ENCODE assay signal across 1 cellular context in the genomic region with DNA sequence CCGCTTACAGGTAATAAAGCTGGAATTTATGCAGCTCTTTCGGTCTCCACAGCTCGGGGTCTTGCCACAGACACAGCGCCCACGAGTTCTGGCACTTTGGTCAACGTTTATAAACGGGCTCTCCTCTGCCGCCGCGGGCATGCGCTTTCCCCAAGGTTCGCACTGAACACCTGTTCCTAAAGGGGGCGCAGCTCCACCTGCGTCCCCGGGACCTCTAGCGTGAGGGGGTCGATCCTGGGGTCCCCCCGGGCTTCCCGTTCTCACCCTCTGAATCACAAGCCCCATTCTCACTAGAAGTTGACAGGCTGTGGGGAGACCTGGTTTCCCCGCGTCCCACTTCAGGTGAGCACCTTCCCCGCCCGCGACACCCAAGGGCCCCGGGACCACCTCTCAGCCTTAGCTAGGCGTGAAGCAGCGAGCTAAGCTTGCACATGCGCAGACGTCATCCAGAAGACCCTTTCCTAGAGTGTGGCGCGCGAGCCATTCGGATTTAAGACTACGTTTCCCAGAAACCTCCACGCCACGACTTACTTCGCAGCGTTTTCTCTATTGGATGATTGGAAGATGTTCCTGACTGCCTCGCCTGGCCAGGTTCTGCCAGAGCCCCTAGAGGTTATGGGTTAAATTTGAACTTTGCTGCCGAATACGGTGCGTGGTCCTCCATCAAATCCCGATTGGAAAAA.
TF ChIP-seq lines count a peak whose summit lies in the region.

No MANE protein-coding gene starts in this region.

TF ChIP-seq in HepG2, 621 proteins besides CTCF, POLR2A, EP300 and RAD21 (continued from another document and continues in another):
- no peak for TF ChIP-seq KDM4B (CRISPR knock-in tag; IDR thresholded peaks at IDR 0.05)
- no peak for TF ChIP-seq ZNF446 (CRISPR knock-in tag; IDR thresholded peaks at IDR 0.05)
- peak; percentile 71; the same call in 1 of the 2 replicates for TF ChIP-seq GLI4 (CRISPR knock-in tag; IDR thresholded peaks at IDR 0.05; ENCODE audit: borderline replicate concordance)
- TF ChIP-seq POGK (CRISPR knock-in tag; conservative IDR thresholded peaks at IDR 0.05), result no peak
- TF ChIP-seq NFATC3 (CRISPR knock-in tag; IDR thresholded peaks at IDR 0.05), result 0 out of 2 replicates have a peak, but pooled peaks have one; percentile 48
- TF ChIP-seq YEATS4 (CRISPR knock-in tag; IDR thresholded peaks at IDR 0.05; ENCODE audit: borderline replicate concordance), result peak; percentile 87
- no peak for TF ChIP-seq MAFF (IDR thresholded peaks at IDR 0.05; ENCODE audit: low read depth, low read length)
- TF ChIP-seq ZNF598 (CRISPR knock-in tag; IDR thresholded peaks at IDR 0.05; ENCODE audit: borderline replicate concordance), result peak; percentile 79; the same call in 1 of the 2 replicates
- peak; percentile 95 for TF ChIP-seq ZEB1 (IDR thresholded peaks at IDR 0.05; ENCODE audit: insufficient replicate concordance, low read depth)
- TF ChIP-seq THAP11 (CRISPR knock-in tag; IDR thresholded peaks at IDR 0.05), result peak; percentile 98
- no peak; the same call in 1 of the 2 replicates for TF ChIP-seq FOXC1 (CRISPR knock-in tag; IDR thresholded peaks at IDR 0.05; ENCODE audit: borderline replicate concordance)
- TF ChIP-seq NAIF1 (CRISPR knock-in tag; IDR thresholded peaks at IDR 0.05; ENCODE audit: borderline replicate concordance), result no peak
- TF ChIP-seq ZNF275 (CRISPR knock-in tag; IDR thresholded peaks at IDR 0.05; ENCODE audit: borderline replicate concordance), result 0 out of 2 replicates have a peak, but pooled peaks have one; percentile 31
- TF ChIP-seq FOXJ3 (CRISPR knock-in tag; IDR thresholded peaks at IDR 0.05; ENCODE audit: borderline replicate concordance), result peak; percentile 60; the same call in 1 of the 2 replicates
- TF ChIP-seq KLF15 (CRISPR knock-in tag; IDR thresholded peaks at IDR 0.05; ENCODE audit: borderline replicate concordance), result no peak
- no peak for TF ChIP-seq TCF7 (IDR thresholded peaks at IDR 0.05; ENCODE audit: low read depth)
- TF ChIP-seq, protein P1, sequence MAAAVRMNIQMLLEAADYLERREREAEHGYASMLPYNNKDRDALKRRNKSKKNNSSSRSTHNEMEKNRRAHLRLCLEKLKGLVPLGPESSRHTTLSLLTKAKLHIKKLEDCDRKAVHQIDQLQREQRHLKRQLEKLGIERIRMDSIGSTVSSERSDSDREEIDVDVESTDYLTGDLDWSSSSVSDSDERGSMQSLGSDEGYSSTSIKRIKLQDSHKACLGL (CRISPR knock-in tag; IDR thresholded peaks at IDR 0.05), result 0 out of 2 replicates have a peak, but pooled peaks have one; percentile 25
- TF ChIP-seq ZNF704 (CRISPR knock-in tag; IDR thresholded peaks at IDR 0.05; ENCODE audit: borderline replicate concordance), result 0 out of 2 replicates have a peak, but pooled peaks have one; percentile 72
- peak; percentile 95 for TF ChIP-seq ZNF501 (CRISPR knock-in tag; IDR thresholded peaks at IDR 0.05)
- TF ChIP-seq ZNF776 (CRISPR knock-in tag; IDR thresholded peaks at IDR 0.05), result peak; percentile 21; the same call in 1 of the 2 replicates
- TF ChIP-seq PAXIP1 (CRISPR knock-in tag; conservative IDR thresholded peaks at IDR 0.05), result peak; percentile 17
- no peak for TF ChIP-seq TRIM22 (IDR thresholded peaks at IDR 0.05)
- TF ChIP-seq ZNF766 (CRISPR knock-in tag; IDR thresholded peaks at IDR 0.05; ENCODE audit: borderline replicate concordance), result peak; percentile 66; the same call in 1 of the 2 replicates
- TF ChIP-seq, protein P2, sequence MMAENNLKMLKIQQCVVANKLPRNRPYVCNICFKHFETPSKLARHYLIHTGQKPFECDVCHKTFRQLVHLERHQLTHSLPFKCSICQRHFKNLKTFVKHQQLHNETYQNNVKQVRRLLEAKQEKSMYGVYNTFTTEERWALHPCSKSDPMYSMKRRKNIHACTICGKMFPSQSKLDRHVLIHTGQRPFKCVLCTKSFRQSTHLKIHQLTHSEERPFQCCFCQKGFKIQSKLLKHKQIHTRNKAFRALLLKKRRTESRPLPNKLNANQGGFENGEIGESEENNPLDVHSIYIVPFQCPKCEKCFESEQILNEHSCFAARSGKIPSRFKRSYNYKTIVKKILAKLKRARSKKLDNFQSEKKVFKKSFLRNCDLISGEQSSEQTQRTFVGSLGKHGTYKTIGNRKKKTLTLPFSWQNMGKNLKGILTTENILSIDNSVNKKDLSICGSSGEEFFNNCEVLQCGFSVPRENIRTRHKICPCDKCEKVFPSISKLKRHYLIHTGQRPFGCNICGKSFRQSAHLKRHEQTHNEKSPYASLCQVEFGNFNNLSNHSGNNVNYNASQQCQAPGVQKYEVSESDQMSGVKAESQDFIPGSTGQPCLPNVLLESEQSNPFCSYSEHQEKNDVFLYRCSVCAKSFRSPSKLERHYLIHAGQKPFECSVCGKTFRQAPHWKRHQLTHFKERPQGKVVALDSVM (CRISPR knock-in tag; IDR thresholded peaks at IDR 0.05), result no peak
- TF ChIP-seq ZNF3 (CRISPR knock-in tag; IDR thresholded peaks at IDR 0.05), result no peak; the same call in 1 of the 2 replicates
- TF ChIP-seq LCORL (IDR thresholded peaks at IDR 0.05), result no peak
- TF ChIP-seq LCORL (CRISPR knock-in tag; IDR thresholded peaks at IDR 0.05), result no peak; the same call in 1 of the 2 replicates
- TF ChIP-seq HOXA3 (CRISPR knock-in tag; IDR thresholded peaks at IDR 0.05), result peak; percentile 45; the same call in 1 of the 2 replicates
- no peak for TF ChIP-seq ZSCAN29 (CRISPR knock-in tag; conservative IDR thresholded peaks at IDR 0.05)
- peak; percentile 62; the same call in 1 of the 2 replicates for TF ChIP-seq ZFP82 (CRISPR knock-in tag; IDR thresholded peaks at IDR 0.05; ENCODE audit: borderline replicate concordance)
- TF ChIP-seq, protein P3, sequence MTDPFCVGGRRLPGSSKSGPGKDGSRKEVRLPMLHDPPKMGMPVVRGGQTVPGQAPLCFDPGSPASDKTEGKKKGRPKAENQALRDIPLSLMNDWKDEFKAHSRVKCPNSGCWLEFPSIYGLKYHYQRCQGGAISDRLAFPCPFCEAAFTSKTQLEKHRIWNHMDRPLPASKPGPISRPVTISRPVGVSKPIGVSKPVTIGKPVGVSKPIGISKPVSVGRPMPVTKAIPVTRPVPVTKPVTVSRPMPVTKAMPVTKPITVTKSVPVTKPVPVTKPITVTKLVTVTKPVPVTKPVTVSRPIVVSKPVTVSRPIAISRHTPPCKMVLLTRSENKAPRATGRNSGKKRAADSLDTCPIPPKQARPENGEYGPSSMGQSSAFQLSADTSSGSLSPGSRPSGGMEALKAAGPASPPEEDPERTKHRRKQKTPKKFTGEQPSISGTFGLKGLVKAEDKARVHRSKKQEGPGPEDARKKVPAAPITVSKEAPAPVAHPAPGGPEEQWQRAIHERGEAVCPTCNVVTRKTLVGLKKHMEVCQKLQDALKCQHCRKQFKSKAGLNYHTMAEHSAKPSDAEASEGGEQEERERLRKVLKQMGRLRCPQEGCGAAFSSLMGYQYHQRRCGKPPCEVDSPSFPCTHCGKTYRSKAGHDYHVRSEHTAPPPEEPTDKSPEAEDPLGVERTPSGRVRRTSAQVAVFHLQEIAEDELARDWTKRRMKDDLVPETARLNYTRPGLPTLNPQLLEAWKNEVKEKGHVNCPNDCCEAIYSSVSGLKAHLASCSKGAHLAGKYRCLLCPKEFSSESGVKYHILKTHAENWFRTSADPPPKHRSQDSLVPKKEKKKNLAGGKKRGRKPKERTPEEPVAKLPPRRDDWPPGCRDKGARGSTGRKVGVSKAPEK (CRISPR knock-in tag; IDR thresholded peaks at IDR 0.05; ENCODE audit: borderline replicate concordance), result no peak; the same call in 1 of the 2 replicates
- TF ChIP-seq ZNF34 (CRISPR knock-in tag; IDR thresholded peaks at IDR 0.05; ENCODE audit: borderline replicate concordance), result no peak
- TF ChIP-seq ZNF274 (CRISPR knock-in tag; IDR thresholded peaks at IDR 0.05), result peak; percentile 79; the same call in 1 of the 2 replicates
- TF ChIP-seq ZNF740 (CRISPR knock-in tag; IDR thresholded peaks at IDR 0.05), result no peak
